ENCODE assay signal across 28 cellular contexts in genomic region chr1:230107941-230108340, GRCh38. TPM values are rescaled to one million over a fixed set of nuclear protein-coding genes. Genes with fewer than 3 reads are reported as not detected.
A peak's percentile ranks its signal among the peaks of the same experiment; 100 is the strongest.
DNase-seq lines count a peak whose midpoint lies in the region; ATAC-seq, FAIRE-seq and TF ChIP-seq lines count a peak whose summit lies in the region.
"Had no signal": no experiment of that assay in that cellular context is flagged by ENCODE, and none has a peak within 500 bp of the region (broad histone marks: within the 10 kb centered on the region; RNA-seq: fewer than 3 reads in every experiment).

No MANE protein-coding gene starts in this region.

- H4K20me1 ChIP-seq in HepG2 (ENCODE audit: insufficient read depth, low read length) = peaks cover 4% of the 10 kb centered on the region; the same call in 1 of the 2 replicates
- peaks cover 95% of the 10 kb centered on the region for H4K20me1 ChIP-seq in smooth muscle cell (ENCODE audit: low read depth)

- H3K27me3 ChIP-seq in liver (ENCODE audit: control insufficient read depth in 4 of 4, insufficient read depth in 4 of 4, low read length in 3 of 4) (no peaks in the 10 kb centered on the region), HepG2 (ENCODE audit: control insufficient read depth in 1 of 2, insufficient read depth in 2 of 2, low read length in 2 of 2) (no peaks in the 10 kb centered on the region), smooth muscle cell (ENCODE audit: low read depth) (no peaks in the 10 kb centered on the region)
- H3K27me3 ChIP-seq: adrenal gland, neutrophil, sigmoid colon, SJSA1, thyroid gland had no signal

- POLR2A ChIA-PET in HepG2 (lab: Yijun Ruan, JAX) = interaction anchor here (1.4 kb wide), 1 partner anchor 51 kb away, joined by 4 read pairs; no protein-coding TSS in a partner anchor

- DNase-seq in NCI-H345 (lab: John Stamatoyannopoulos, UW) (peak; percentile 26), NCI-H345 treated with DMSO at 0.1 percent for 48 hours (lab: John Stamatoyannopoulos, UW; ENCODE audit: unreplicated experiment) (no peak), HepG2 (ENCODE audit: low spot score) (no peak), smooth muscle cell (lab: John Stamatoyannopoulos, UW; ENCODE audit: unreplicated experiment) (no peak), DMS114 treated with DMSO at 0.1 percent for 48 hours (lab: John Stamatoyannopoulos, UW; ENCODE audit: unreplicated experiment) (no peak), islet precursor cell (no peak)
- DNase-seq in activated T-helper 1 cell treated with anti-CD3 and anti-CD28 coated beads, Interleukin-12 subunit alpha, Interleukin-12 subunit beta, Interleukin-2, Interleukin-4 antibody, amounts not matched to agents 30 ng/mL and 10 ng/mL and 1 ng/mL, durations not matched to agents 14 hours and 24 hours and 36 hours (ENCODE audit: low spot score) = no peak
- DNase-seq: activated CD4-positive, alpha-beta T cell treated with anti-CD3 and anti-CD28 coated beads for 1 hour; activated effector memory CD4-positive, alpha-beta T cell treated with Interleukin-2 at 50 U/mL for 16 hours; adrenal gland; CD8-positive, alpha-beta T cell; DMS 273 treated with DMSO at 0.1 percent for 48 hours; immature natural killer cell; NCI-H1092 treated with DMSO at 0.1 percent for 48 hours; NCI-H187; NCI-H526 treated with DMSO at 0.1 percent for 48 hours; stimulated activated naive CD8-positive, alpha-beta T cell treated with anti-CD3 and anti-CD28 coated beads, Interleukin-15, amount 100 ng/mL, for 72 hours; thyroid gland had no signal

- peaks cover 1% of the 10 kb centered on the region for H3K27me3 Mint-ChIP-seq in activated T-helper 1 cell treated with anti-CD3 and anti-CD28 coated beads, Interleukin-12 subunit alpha, Interleukin-12 subunit beta, Interleukin-2, Interleukin-4 antibody, amounts not matched to agents 30 ng/mL and 10 ng/mL and 1 ng/mL, durations not matched to agents 14 hours and 24 hours and 36 hours (ENCODE audit: insufficient read depth)
- H3K27me3 Mint-ChIP-seq: progenitor cell of endocrine pancreas; stimulated activated naive CD8-positive, alpha-beta T cell treated with anti-CD3 and anti-CD28 coated beads, Interleukin-15, amount 100 ng/mL, for 72 hours had no signal

- no TSS peak for BruUV-seq in HepG2 (replicated peaks; lab: Mats Ljungman, UMichigan)

- in situ Hi-C loops in HepG2 (cut with HindIII; ENCODE audit: extremely low pct_ligation_motif_present, low pct_unique_long_range_greater_than_20kb) = no loop called here

- TF ChIP-seq CTCF in liver (IDR thresholded peaks at IDR 0.05; ENCODE audit: low read depth, low read length, missing input control) = no peak
- TF ChIP-seq CTCF in HepG2 (CRISPR knock-in tag; IDR thresholded peaks at IDR 0.05) = no peak
- TF ChIP-seq CTCF in smooth muscle cell (IDR thresholded peaks at IDR 0.05; ENCODE audit: borderline replicate concordance, insufficient read depth, poor library complexity, severe bottlenecking) = no peak

- no peak overlapping the region for H3K4me3 Mint-ChIP-seq in activated T-helper 1 cell treated with anti-CD3 and anti-CD28 coated beads, Interleukin-12 subunit alpha, Interleukin-12 subunit beta, Interleukin-2, Interleukin-4 antibody, amounts not matched to agents 30 ng/mL and 10 ng/mL and 1 ng/mL, durations not matched to agents 14 hours and 24 hours and 36 hours
- H3K4me3 Mint-ChIP-seq: brain; CD8-positive, alpha-beta T cell; immature natural killer cell had no signal

- H3K27ac ChIP-seq in liver (ENCODE audit: low read depth in 1 of 2, low read length in 2 of 2) (peak overlapping the region; percentile 65 to 98), HepG2 (ENCODE audit: extremely low read length, insufficient read depth, low read length) (no peak overlapping the region), smooth muscle cell (ENCODE audit: low read depth) (peak overlapping the region; percentile 87)
- H3K27ac ChIP-seq: 22Rv1, neutrophil, SJSA1, thyroid gland had no signal

- WGBS in liver = 76% methylated on average over 6 of the region's 6 CpGs
- 100% methylated on average over 3 of the region's 6 CpGs for WGBS in HepG2 (ENCODE audit: low lambda C conversion rate)
- 83% methylated on average over 6 of the region's 6 CpGs for WGBS in smooth muscle cell (ENCODE audit: low lambda C conversion rate)

- intact Hi-C loops in HepG2 (cut with micrococcal nuclease; ENCODE audit: unreplicated experiment) = no loop called here
- intact Hi-C loops in activated T-helper 1 cell treated with anti-CD3 and anti-CD28 coated beads, Interleukin-12 subunit alpha, Interleukin-12 subunit beta, Interleukin-2, Interleukin-4 antibody, amounts not matched to agents 30 ng/mL and 10 ng/mL and 1 ng/mL, durations not matched to agents 14 hours and 24 hours and 36 hours (cut with micrococcal nuclease) = loop anchor here (10.0 kb wide), 1 partner anchor 363 kb away; no protein-coding TSS in a partner anchor

- H3K4me3 ChIP-seq in liver (ENCODE audit: low read depth in 1 of 3, low read length in 3 of 3) (no peak overlapping the region), HepG2 (replicated peaks in 1 of 3; ENCODE audit: insufficient read depth in 1 of 3, low read depth in 2 of 3, low read length in 3 of 3) (no peak overlapping the region), smooth muscle cell (no peak overlapping the region)
- H3K4me3 ChIP-seq: adrenal gland, sigmoid colon, SJSA1, thyroid gland had no signal

- TF ChIP-seq EP300 in HepG2 (IDR thresholded peaks at IDR 0.05; ENCODE audit: low read depth in 2 of 2, low read length in 2 of 2) (no peak), HepG2 (CRISPR knock-in tag; IDR thresholded peaks at IDR 0.05; ENCODE audit: borderline replicate concordance) (no peak)

- H3K4me1 Mint-ChIP-seq in activated T-helper 1 cell treated with anti-CD3 and anti-CD28 coated beads, Interleukin-12 subunit alpha, Interleukin-12 subunit beta, Interleukin-2, Interleukin-4 antibody, amounts not matched to agents 30 ng/mL and 10 ng/mL and 1 ng/mL, durations not matched to agents 14 hours and 24 hours and 36 hours (ENCODE audit: low read depth) = peaks cover 96% of the 10 kb centered on the region

- H3K9me3 ChIP-seq in liver (ENCODE audit: control insufficient read depth in 4 of 4, low read length in 3 of 4) = no peaks in the 10 kb centered on the region
- no peaks in the 10 kb centered on the region for H3K9me3 ChIP-seq in HepG2 (ENCODE audit: low read length)
- no peaks in the 10 kb centered on the region for H3K9me3 ChIP-seq in smooth muscle cell (replicated peaks; ENCODE audit: low read depth)
- H3K9me3 ChIP-seq: adrenal gland, neutrophil, sigmoid colon, SJSA1, thyroid gland had no signal

- H3K27ac Mint-ChIP-seq in activated T-helper 1 cell treated with anti-CD3 and anti-CD28 coated beads, Interleukin-12 subunit alpha, Interleukin-12 subunit beta, Interleukin-2, Interleukin-4 antibody, amounts not matched to agents 30 ng/mL and 10 ng/mL and 1 ng/mL, durations not matched to agents 14 hours and 24 hours and 36 hours = peak overlapping the region; percentile 7
- H3K27ac Mint-ChIP-seq: CD8-positive, alpha-beta T cell; progenitor cell of endocrine pancreas had no signal

- H2AFZ ChIP-seq in HepG2 (ENCODE audit: low read length) (no peak overlapping the region), smooth muscle cell (ENCODE audit: low read depth) (no peak overlapping the region)

- H3K79me2 ChIP-seq in HepG2 (ENCODE audit: insufficient read depth, low read length) = peaks cover 64% of the 10 kb centered on the region
- H3K79me2 ChIP-seq in smooth muscle cell (ENCODE audit: low read depth) = peaks cover 65% of the 10 kb centered on the region

- no peak for FAIRE-seq in HepG2 (lab: Jason Lieb, UNC)
- FAIRE-seq: endothelial cell of umbilical vein, GM12892, TTC549 had no signal

- peaks cover 5% of the 10 kb centered on the region for H3K36me3 Mint-ChIP-seq in activated T-helper 1 cell treated with anti-CD3 and anti-CD28 coated beads, Interleukin-12 subunit alpha, Interleukin-12 subunit beta, Interleukin-2, Interleukin-4 antibody, amounts not matched to agents 30 ng/mL and 10 ng/mL and 1 ng/mL, durations not matched to agents 14 hours and 24 hours and 36 hours (ENCODE audit: low read depth)
- H3K36me3 Mint-ChIP-seq: brain, immature natural killer cell had no signal

- H3F3A ChIP-seq in smooth muscle cell (ENCODE audit: low read depth) = peaks cover 22% of the 10 kb centered on the region

- TF ChIP-seq RAD21 in liver (IDR thresholded peaks at IDR 0.05) (peak; percentile 42 to 43), HepG2 (CRISPR knock-in tag; IDR thresholded peaks at IDR 0.05) (no peak)

- H3K4me2 ChIP-seq in HepG2 (ENCODE audit: low read depth, low read length) (no peak overlapping the region), smooth muscle cell (peak overlapping the region; percentile 36)

- CTCF ChIA-PET in HepG2 (lab: Yijun Ruan, JAX; ENCODE audit: low intra/inter-chr PET ratio, low total read pairs) = no interaction called here

- TF ChIP-seq POLR2A in HepG2 (IDR thresholded peaks at IDR 0.05; ENCODE audit: insufficient read depth in 1 of 2, low read depth in 2 of 2, low read length in 2 of 2) = no peak

- no peaks in the 10 kb centered on the region for H3K9me3 Mint-ChIP-seq in activated T-helper 1 cell treated with anti-CD3 and anti-CD28 coated beads, Interleukin-12 subunit alpha, Interleukin-12 subunit beta, Interleukin-2, Interleukin-4 antibody, amounts not matched to agents 30 ng/mL and 10 ng/mL and 1 ng/mL, durations not matched to agents 14 hours and 24 hours and 36 hours
- H3K9me3 Mint-ChIP-seq: CD8-positive, alpha-beta T cell; immature natural killer cell; stimulated activated naive CD8-positive, alpha-beta T cell treated with anti-CD3 and anti-CD28 coated beads, Interleukin-15, amount 100 ng/mL, for 72 hours had no signal

- H3K4me1 ChIP-seq in liver (ENCODE audit: control insufficient read depth in 4 of 4, insufficient read depth in 4 of 4, low read length in 3 of 4) = peaks cover 30 to 78% (median 62%) of the 10 kb centered on the region in 4 donors
- peaks cover 99% of the 10 kb centered on the region for H3K4me1 ChIP-seq in HepG2 (ENCODE audit: insufficient read depth, low read length)
- peaks cover 47% of the 10 kb centered on the region for H3K4me1 ChIP-seq in smooth muscle cell (ENCODE audit: low read depth)

- H3K36me3 ChIP-seq in liver (ENCODE audit: control insufficient read depth in 4 of 4, insufficient read depth in 3 of 4, low read depth in 1 of 4, low read length in 3 of 4) (no peaks in the 10 kb centered on the region), HepG2 (replicated peaks in 1 of 2; ENCODE audit: control insufficient read depth in 1 of 2, insufficient read depth in 2 of 2, low read length in 2 of 2) (no peaks in the 10 kb centered on the region), smooth muscle cell (ENCODE audit: low read depth) (no peaks in the 10 kb centered on the region)
- H3K36me3 ChIP-seq: adrenal gland, neutrophil, sigmoid colon, thyroid gland had no signal

- ATAC-seq in HepG2 = no peak
- ATAC-seq: CD8-positive, alpha-beta T cell; stimulated activated naive CD8-positive, alpha-beta T cell treated with anti-CD3 and anti-CD28 coated beads, Interleukin-15, amount 100 ng/mL, for 72 hours had no signal

- H3K9ac ChIP-seq in liver (ENCODE audit: low read depth in 1 of 2, low read length in 2 of 2) (no peak overlapping the region), HepG2 (ENCODE audit: insufficient read depth, low read depth, low read length) (no peak overlapping the region), smooth muscle cell (ENCODE audit: low read depth) (no peak overlapping the region)

RNA-seq across cellular contexts. Expression of gene GALNT2, which starts 40.9 kb away (rescaled TPM):
- total RNA-seq in liver (100 to 1,000 TPM in 1 of 2 donors, 10 to 100 TPM in 1; 75.8 to 153 TPM), HepG2 (2016; rRNA removed; fragmentation: Illumina TruSeq; extraction: Trizol) (18.1 and 39.6 TPM in 2 replicates), smooth muscle cell (76.4 and 91.0 TPM in 2 replicates)
- polyA plus RNA-seq in liver (100 to 1,000 TPM in 1 of 2 donors, 10 to 100 TPM in 1; 47.5 to 182 TPM), HepG2 (2011; rRNA removed) (39.3 and 44.2 TPM in 2 replicates), smooth muscle cell (152 and 162 TPM in 2 replicates)
- 5.4 TPM in 2 replicates for total RNA-seq in HepG2 (2016; cell fraction: cytosol; rRNA removed; fragmentation: Illumina TruSeq; extraction: Trizol; ENCODE audit: low read depth)
- 15.0 and 40.1 TPM in 2 replicates for total RNA-seq in HepG2 (2016; cell fraction: insoluble cytoplasmic fraction; rRNA removed; fragmentation: Illumina TruSeq; extraction: Trizol)
- total RNA-seq in HepG2 (2016; cell fraction: membrane; rRNA removed; fragmentation: Illumina TruSeq; extraction: Trizol) = 12.5 and 13.0 TPM in 2 replicates
- 37.9 and 44.3 TPM in 2 replicates for total RNA-seq in HepG2 (2016; cell fraction: nucleus; rRNA removed; fragmentation: Illumina TruSeq; extraction: Trizol)
- polyA plus RNA-seq in HepG2 (2011; cell fraction: cytosol; rRNA removed) = 49.4 and 53.3 TPM in 2 replicates
- polyA plus RNA-seq in HepG2 (2011; cell fraction: nucleus; rRNA removed) = 41.5 and 42.3 TPM in 2 replicates
- polyA plus RNA-seq in HepG2 (2012) = 62.4 and 72.1 TPM in 2 replicates
- 5.6 and 5.7 TPM in 2 replicates for polyA plus RNA-seq in HepG2 (2016; cell fraction: cytosol; fragmentation: Illumina TruSeq; extraction: Trizol; ENCODE audit: low read depth)
- 17.3 and 20.6 TPM in 2 replicates for polyA plus RNA-seq in HepG2 (2016; cell fraction: insoluble cytoplasmic fraction; fragmentation: Illumina TruSeq; extraction: Trizol; ENCODE audit: low read depth)
- polyA plus RNA-seq in HepG2 (2016; cell fraction: membrane; fragmentation: Illumina TruSeq; extraction: Trizol; ENCODE audit: low read depth) = 9.2 TPM in 2 replicates
- polyA plus RNA-seq in HepG2 (2016; cell fraction: nucleus; fragmentation: Illumina TruSeq; extraction: Trizol; ENCODE audit: insufficient read depth, low read depth) = 63.7 and 66.5 TPM in 2 replicates
- polyA minus RNA-seq in HepG2 (2011; rRNA and poly(A)+ RNA removed; ENCODE audit: low replicate concordance) = 56.6 and 150 TPM in 2 replicates
- polyA minus RNA-seq in HepG2 (2011; cell fraction: cytosol; rRNA and poly(A)+ RNA removed) = 31.7 and 33.5 TPM in 2 replicates
- polyA minus RNA-seq in HepG2 (2011; cell fraction: nucleus; rRNA and poly(A)+ RNA removed) = 30.0 and 30.1 TPM in 2 replicates
- total RNA-seq in activated T-helper 1 cell treated with anti-CD3 and anti-CD28 coated beads, Interleukin-12 subunit alpha, Interleukin-12 subunit beta, Interleukin-2, Interleukin-4 antibody, amounts not matched to agents 30 ng/mL and 10 ng/mL and 1 ng/mL, durations not matched to agents 14 hours and 24 hours and 36 hours = 67.6 and 67.9 TPM in 2 replicates
